In genomic region chr20:23583526-23583925, GRCh38 we compare ENCODE assay signal across 1 cellular context.
TF ChIP-seq lines count a peak whose summit lies in the region.

No MANE protein-coding gene starts in this region.

TF ChIP-seq in A549, 52 proteins besides CTCF, POLR2A, EP300 and RAD21 (continued from another document):
- TF ChIP-seq HMGXB4 (CRISPR knock-in tag; IDR thresholded peaks at IDR 0.05; ENCODE audit: borderline replicate concordance), result no peak
